Comparison of ENCODE assay signal across 26 cellular contexts in genomic region chr6:125802383-125802782, GRCh38. TPM values are rescaled to one million over a fixed set of nuclear protein-coding genes. Genes with fewer than 3 reads are reported as not detected.
DNase-seq lines count a peak whose midpoint lies in the region; ATAC-seq and TF ChIP-seq lines count a peak whose summit lies in the region.
"Had no signal": no experiment of that assay in that cellular context is flagged by ENCODE, and none has a peak within 500 bp of the region (broad histone marks: within the 10 kb centered on the region; RNA-seq: fewer than 3 reads in every experiment).

No MANE protein-coding gene starts in this region.

- peak overlapping the region; percentile 49 for H3K27ac Mint-ChIP-seq in stimulated activated memory B cell treated with anti-CD40 and anti-IgM and Interleukin-4, amounts not matched to agents 10 μg/mL and 1 μg/mL and 100 μg/mL, for 72 hours
- H3K27ac Mint-ChIP-seq: activated CD4-positive, alpha-beta memory T cell treated with anti-CD3 and anti-CD28 coated beads, Interleukin-2, amount 10 ng/mL, durations not matched to agents 7 days and 5 days; activated naive CD8-positive, alpha-beta T cell treated with anti-CD3 and anti-CD28 coated beads for 36 hours; B cell; T-helper 2 cell treated with Interferon-gamma antibody and Interleukin-4, amounts not matched to agents 5 μg/mL and 100 μg/mL, for 36 hours had no signal

- peaks cover 94% of the 10 kb centered on the region for H3K79me2 ChIP-seq in Karpas-422 (ENCODE audit: low read length)

- H3K4me3 ChIP-seq in Karpas-422 (ENCODE audit: low read length), result no peak overlapping the region; the same call in 1 of the 2 replicates
- H3K4me3 ChIP-seq: sigmoid colon, SJCRH30, transverse colon had no signal

- H3K9me3 ChIP-seq in Karpas-422 (ENCODE audit: low read length), result no peaks in the 10 kb centered on the region
- H3K9me3 ChIP-seq: sigmoid colon, SJCRH30, transverse colon had no signal

- H3K9ac ChIP-seq in Karpas-422 (ENCODE audit: low read length), result no peak overlapping the region

- peak; percentile 1 for DNase-seq in NCI-H2227 (lab: John Stamatoyannopoulos, UW; ENCODE audit: unreplicated experiment)
- DNase-seq in NCI-H2227 treated with DMSO at 0.1 percent for 48 hours (lab: John Stamatoyannopoulos, UW), result no peak
- DNase-seq in Karpas-422, result peak; percentile 56
- DNase-seq in caudate nucleus (lab: John Stamatoyannopoulos, UW), result no peak
- DNase-seq in 8988T, result no peak
- DNase-seq in foreskin keratinocyte, result no peak
- DNase-seq in GOT3 (lab: John Stamatoyannopoulos, UW), result no peak
- DNase-seq: activated CD4-positive, alpha-beta memory T cell treated with anti-CD3 and anti-CD28 coated beads, Interleukin-2, amount 10 ng/mL, durations not matched to agents 7 days and 5 days; activated naive CD8-positive, alpha-beta T cell treated with anti-CD3 and anti-CD28 coated beads for 36 hours; activated T-cell treated with anti-CD3 and anti-CD28 coated beads, Interleukin-2, amount 50 U/mL, for 48 hours; foreskin melanocyte; GDM1; hippocampal formation; mammary epithelial cell; NCI-H82; sigmoid colon; transverse colon had no signal

- no peak for ATAC-seq in stimulated activated memory B cell treated with anti-CD40 and anti-IgM and Interleukin-4, amounts not matched to agents 10 μg/mL and 1 μg/mL and 100 μg/mL, for 72 hours
- ATAC-seq in foreskin keratinocyte, result no peak
- ATAC-seq: Panc1 had no signal

- peaks cover 66% of the 10 kb centered on the region for H3K4me1 Mint-ChIP-seq in stimulated activated memory B cell treated with anti-CD40 and anti-IgM and Interleukin-4, amounts not matched to agents 10 μg/mL and 1 μg/mL and 100 μg/mL, for 72 hours

- H3K27me3 Mint-ChIP-seq in stimulated activated memory B cell treated with anti-CD40 and anti-IgM and Interleukin-4, amounts not matched to agents 10 μg/mL and 1 μg/mL and 100 μg/mL, for 72 hours, result no peaks in the 10 kb centered on the region
- H3K27me3 Mint-ChIP-seq: activated CD4-positive, alpha-beta memory T cell treated with anti-CD3 and anti-CD28 coated beads, Interleukin-2, amount 10 ng/mL, durations not matched to agents 7 days and 5 days; activated naive CD8-positive, alpha-beta T cell treated with anti-CD3 and anti-CD28 coated beads for 36 hours; B cell; stimulated activated naive CD8-positive, alpha-beta T cell treated with anti-CD3 and anti-CD28 coated beads, Interleukin-15, Interleukin-2, amounts not matched to agents 100 ng/mL and 50 ng/mL, for 24 hours had no signal

- H3K9me2 ChIP-seq in Karpas-422 (replicated peaks; ENCODE audit: insufficient read depth, low read length), result no peaks in the 10 kb centered on the region

- no peak overlapping the region for H2AFZ ChIP-seq in Karpas-422 (ENCODE audit: low read length)

- TF ChIP-seq CTCF in foreskin keratinocyte (conservative IDR thresholded peaks at IDR 0.05), result no peak

- H3K36me3 Mint-ChIP-seq in stimulated activated memory B cell treated with anti-CD40 and anti-IgM and Interleukin-4, amounts not matched to agents 10 μg/mL and 1 μg/mL and 100 μg/mL, for 72 hours, result no peaks in the 10 kb centered on the region

- H3K4me1 ChIP-seq in Karpas-422 (ENCODE audit: low read length), result peaks cover 96% of the 10 kb centered on the region
- peaks cover 13% of the 10 kb centered on the region for H3K4me1 ChIP-seq in foreskin keratinocyte
- H3K4me1 ChIP-seq: sigmoid colon, SJCRH30, transverse colon had no signal

- H3K9me3 Mint-ChIP-seq in stimulated activated memory B cell treated with anti-CD40 and anti-IgM and Interleukin-4, amounts not matched to agents 10 μg/mL and 1 μg/mL and 100 μg/mL, for 72 hours, result no peaks in the 10 kb centered on the region
- H3K9me3 Mint-ChIP-seq: activated CD4-positive, alpha-beta memory T cell treated with anti-CD3 and anti-CD28 coated beads, Interleukin-2, amount 10 ng/mL, durations not matched to agents 7 days and 5 days; activated naive CD8-positive, alpha-beta T cell treated with anti-CD3 and anti-CD28 coated beads for 36 hours; stimulated activated naive CD8-positive, alpha-beta T cell treated with anti-CD3 and anti-CD28 coated beads, Interleukin-15, Interleukin-2, amounts not matched to agents 100 ng/mL and 50 ng/mL, for 24 hours; T-helper 2 cell treated with Interferon-gamma antibody and Interleukin-4, amounts not matched to agents 5 μg/mL and 100 μg/mL, for 36 hours had no signal

- peak overlapping the region; percentile 30 for H3K4me2 ChIP-seq in Karpas-422 (ENCODE audit: low read depth, low read length, poor library complexity, severe bottlenecking)

- H3K27ac ChIP-seq in Karpas-422 (ENCODE audit: low read length) (peak overlapping the region; percentile 57), caudate nucleus (ENCODE audit: low read depth, low read length) (peak overlapping the region; percentile 55), foreskin keratinocyte (no peak overlapping the region)
- H3K27ac ChIP-seq: 22Rv1, SJCRH30 had no signal

- no peaks in the 10 kb centered on the region for H4K20me1 ChIP-seq in Karpas-422 (ENCODE audit: insufficient read depth, low read depth, low read length)

- no peak overlapping the region for H3K4me3 Mint-ChIP-seq in stimulated activated memory B cell treated with anti-CD40 and anti-IgM and Interleukin-4, amounts not matched to agents 10 μg/mL and 1 μg/mL and 100 μg/mL, for 72 hours
- H3K4me3 Mint-ChIP-seq: activated CD4-positive, alpha-beta memory T cell treated with anti-CD3 and anti-CD28 coated beads, Interleukin-2, amount 10 ng/mL, durations not matched to agents 7 days and 5 days; activated naive CD8-positive, alpha-beta T cell treated with anti-CD3 and anti-CD28 coated beads for 36 hours; stimulated activated naive CD8-positive, alpha-beta T cell treated with anti-CD3 and anti-CD28 coated beads, Interleukin-15, Interleukin-2, amounts not matched to agents 100 ng/mL and 50 ng/mL, for 24 hours; T-helper 2 cell treated with Interferon-gamma antibody and Interleukin-4, amounts not matched to agents 5 μg/mL and 100 μg/mL, for 36 hours had no signal

- H3K36me3 ChIP-seq in Karpas-422 (ENCODE audit: insufficient read depth, low read length), result peaks cover 23% of the 10 kb centered on the region
- H3K36me3 ChIP-seq: SJCRH30, transverse colon had no signal

- no peaks in the 10 kb centered on the region for H3K27me3 ChIP-seq in Karpas-422 (ENCODE audit: low read length)
- no peaks in the 10 kb centered on the region for H3K27me3 ChIP-seq in foreskin keratinocyte
- H3K27me3 ChIP-seq: sigmoid colon, SJCRH30, transverse colon had no signal

RNA-seq across cellular contexts. Expression of gene NCOA7, which starts 11.6 kb away (rescaled TPM):
- 28.6 and 34.2 TPM in 2 replicates for total RNA-seq in Karpas-422 (2014; rRNA removed; shearing (Covaris generic); ENCODE audit: low replicate concordance)
- total RNA-seq in foreskin keratinocyte, result 13.0 and 14.7 TPM in 2 replicates
- polyA plus RNA-seq in foreskin keratinocyte, result 3.6 and 4.9 TPM in 2 replicates

RNA-seq across cellular contexts. Expression of gene HEY2, which starts 53.0 kb away (rescaled TPM):
- 0.07 and 0.11 TPM in 2 replicates for total RNA-seq in Karpas-422 (2014; rRNA removed; shearing (Covaris generic); ENCODE audit: low replicate concordance)
- not detected in 2 replicates for total RNA-seq in foreskin keratinocyte
- polyA plus RNA-seq in foreskin keratinocyte, result not detected in 2 replicates
- total RNA-seq: activated CD4-positive, alpha-beta memory T cell treated with anti-CD3 and anti-CD28 coated beads, Interleukin-2, amount 10 ng/mL, durations not matched to agents 7 days and 5 days; activated naive CD8-positive, alpha-beta T cell treated with anti-CD3 and anti-CD28 coated beads for 36 hours; B cell; epithelial cell of proximal tubule had no signal
- polyA plus RNA-seq: keratinocyte, mammary epithelial cell had no signal

Comparison
In these comparisons a context has a peak if more than half of its experiments do, and no peak if none do; other contexts are left out.
1. DNase-seq: peak in NCI-H2227 (single experiment) and Karpas-422 (single experiment); none in NCI-H2227 treated with DMSO at 0.1 percent for 48 hours (single experiment), caudate nucleus (0 of 61), 8988T (single experiment), foreskin keratinocyte (0 of 2) and GOT3 (single experiment).